In the genomic region with DNA sequence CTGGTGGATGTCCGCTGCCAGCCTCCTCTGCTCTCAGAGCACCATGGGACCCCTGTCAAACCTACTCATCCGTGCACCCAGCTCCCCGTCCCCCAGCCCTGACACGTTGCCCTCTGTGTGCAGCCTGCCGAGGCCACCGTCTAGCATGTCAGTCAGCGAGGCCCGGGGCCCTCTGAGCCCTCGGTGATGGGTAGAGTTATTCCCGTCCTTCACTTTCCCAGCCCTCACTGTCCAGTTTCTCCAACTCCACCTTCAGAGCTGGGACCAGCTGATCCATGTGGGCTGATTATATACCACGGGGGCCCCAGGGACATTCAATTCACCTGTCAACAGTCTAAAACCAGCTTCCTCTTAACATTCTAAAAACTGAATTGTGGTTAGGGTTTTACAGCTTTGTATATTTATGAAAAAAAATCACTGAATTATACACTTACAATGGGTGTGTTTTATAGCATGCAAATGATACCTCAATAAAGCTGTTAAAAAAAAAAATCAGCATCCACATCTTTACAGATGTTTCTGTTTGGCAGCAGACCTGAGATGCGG, we compare ENCODE assay signal across 15 cellular contexts.
A peak's percentile ranks its signal among the peaks of the same experiment; 100 is the strongest.
DNase-seq lines count a peak whose midpoint lies in the region; ATAC-seq and TF ChIP-seq lines count a peak whose summit lies in the region.
"Had no signal": no experiment of that assay in that cellular context is flagged by ENCODE, and none has a peak within 500 bp of the region (broad histone marks: within the 10 kb centered on the region; RNA-seq: fewer than 3 reads in every experiment).

No MANE protein-coding gene starts in this region.

- peak overlapping the region; percentile 48 for H3K4me3 Mint-ChIP-seq in T-helper 1 cell treated with Interleukin-12 subunit alpha and Interleukin-12 subunit beta and Interleukin-4 antibody, amounts not matched to agents 30 μg/mL and 1 μg/mL, for 36 hours
- H3K4me3 Mint-ChIP-seq in activated B cell treated with CpG ODN at 0.5 μM for 24 hours, result peak overlapping the region; percentile 74
- H3K4me3 Mint-ChIP-seq in natural killer cell, result peak overlapping the region; percentile 87

- no peak for TF ChIP-seq POLR2A in HCT116 (IDR thresholded peaks at IDR 0.05; ENCODE audit: borderline replicate concordance, extremely low read depth, insufficient read depth, insufficient read length)

- no peak overlapping the region for H3K56ac ChIP-seq in mesendoderm (ENCODE audit: low read length)

- no peak overlapping the region for H2AK5ac ChIP-seq in mesendoderm (ENCODE audit: low read length)

- no peak for TF ChIP-seq RAD21 in HCT116 (IDR thresholded peaks at IDR 0.05; ENCODE audit: low read depth)

- no peak overlapping the region for H2BK120ac ChIP-seq in mesendoderm (ENCODE audit: low read depth, low read length)

- H3K79me1 ChIP-seq in mesendoderm (ENCODE audit: low read length), result peaks cover 14% of the 10 kb centered on the region

- TSS peak; percentile 37 for BruUV-seq in HCT116 (replicated peaks; lab: Mats Ljungman, UMichigan)

- no peak overlapping the region for H2AFZ ChIP-seq in HCT116 (ENCODE audit: low read depth, low read length, poor library complexity, severe bottlenecking)

- H3K9me3 ChIP-seq in HCT116 (ENCODE audit: control insufficient read depth in 1 of 2, insufficient read depth in 1 of 2, low read depth in 1 of 2, low read length in 2 of 2), result no peaks in the 10 kb centered on the region

- no peak overlapping the region for H4K5ac ChIP-seq in mesendoderm (ENCODE audit: low read length)

- H3K27ac ChIP-seq in HCT116 (ENCODE audit: low read depth, low read length) (no peak overlapping the region), mesendoderm (ENCODE audit: low read depth, low read length) (no peak overlapping the region)
- H3K27ac ChIP-seq: 22Rv1 had no signal

- H2BK5ac ChIP-seq in mesendoderm (ENCODE audit: low read length), result no peak overlapping the region

- H3K4me2 ChIP-seq in HCT116 (ENCODE audit: low read length), result no peak overlapping the region
- H3K4me2 ChIP-seq in mesendoderm (ENCODE audit: low read length), result no peak overlapping the region

- H3K79me2 ChIP-seq in HCT116 (ENCODE audit: insufficient read depth, low read length) (no peaks in the 10 kb centered on the region), mesendoderm (ENCODE audit: control insufficient read depth, insufficient read depth, low read length) (peaks cover 8% of the 10 kb centered on the region)

- no peaks in the 10 kb centered on the region for H4K20me1 ChIP-seq in HCT116 (ENCODE audit: insufficient read depth)

- no peak overlapping the region for H4K8ac ChIP-seq in mesendoderm (ENCODE audit: low read depth, low read length)

- peaks cover 78% of the 10 kb centered on the region for H3K4me1 Mint-ChIP-seq in T-helper 1 cell treated with Interleukin-12 subunit alpha and Interleukin-12 subunit beta and Interleukin-4 antibody, amounts not matched to agents 30 μg/mL and 1 μg/mL, for 36 hours (ENCODE audit: low read depth)
- peaks cover 73% of the 10 kb centered on the region for H3K4me1 Mint-ChIP-seq in activated B cell treated with CpG ODN at 0.5 μM for 24 hours
- peaks cover 77 to 84% of the 10 kb centered on the region in 2 donors for H3K4me1 Mint-ChIP-seq in natural killer cell

- H3K23ac ChIP-seq in mesendoderm (ENCODE audit: low read length), result no peak overlapping the region

- H3K4ac ChIP-seq in mesendoderm (ENCODE audit: low read depth, low read length), result no peak overlapping the region

- no peaks in the 10 kb centered on the region for H3K36me3 ChIP-seq in HCT116 (ENCODE audit: control insufficient read depth in 1 of 2, insufficient read depth in 2 of 2, low read length in 2 of 2)
- no peaks in the 10 kb centered on the region for H3K36me3 ChIP-seq in mesendoderm (ENCODE audit: control insufficient read depth, insufficient read depth, low read length)

- no peak overlapping the region for H2BK15ac ChIP-seq in mesendoderm (replicated peaks; ENCODE audit: low read depth)

- POLR2A ChIA-PET in HCT116 (lab: Charles Lee), result no interaction called here
- POLR2A ChIA-PET in activated B cell treated with CpG ODN at 0.5 μM for 24 hours (lab: Charles Lee), result interaction anchor here (0.7 to 3.2 kb wide), 16 partner anchors 8 to 974 kb away, joined by 3 to 33 read pairs (median 4); a partner anchor contains a TSS

- H3K9ac ChIP-seq in HCT116 (ENCODE audit: low read length) (no peak overlapping the region), mesendoderm (ENCODE audit: low read length) (no peak overlapping the region)

- no peak for TF ChIP-seq CTCF in HCT116 (IDR thresholded peaks at IDR 0.05 in 2 of 3, conservative IDR thresholded peaks at IDR 0.05 in 1 of 3; ENCODE audit: borderline replicate concordance in 1 of 3, insufficient read depth in 1 of 3, low read depth in 2 of 3, low read length in 2 of 3)
- TF ChIP-seq CTCF in activated B cell treated with CpG ODN at 0.5 μM for 24 hours (IDR thresholded peaks at IDR 0.05), result no peak
- no peak for TF ChIP-seq CTCF in natural killer cell (IDR thresholded peaks at IDR 0.05)
- TF ChIP-seq CTCF in omental fat pad (IDR thresholded peaks at IDR 0.05), result no peak

- no peaks in the 10 kb centered on the region for H3K27me3 Mint-ChIP-seq in T-helper 1 cell treated with Interleukin-12 subunit alpha and Interleukin-12 subunit beta and Interleukin-4 antibody, amounts not matched to agents 30 μg/mL and 1 μg/mL, for 36 hours (ENCODE audit: low read depth)
- H3K27me3 Mint-ChIP-seq in activated B cell treated with CpG ODN at 0.5 μM for 24 hours (no peaks in the 10 kb centered on the region), natural killer cell (ENCODE audit: low read depth in 2 of 2) (no peaks in the 10 kb centered on the region)

- H3K36me3 Mint-ChIP-seq in T-helper 1 cell treated with Interleukin-12 subunit alpha and Interleukin-12 subunit beta and Interleukin-4 antibody, amounts not matched to agents 30 μg/mL and 1 μg/mL, for 36 hours (ENCODE audit: low read depth), result peaks cover 30% of the 10 kb centered on the region
- H3K36me3 Mint-ChIP-seq in activated B cell treated with CpG ODN at 0.5 μM for 24 hours (ENCODE audit: low read depth) (peaks cover 58% of the 10 kb centered on the region), natural killer cell (no peaks in the 10 kb centered on the region)

- intact Hi-C loops in HCT116 (cut with micrococcal nuclease) (no loop called here), activated B cell treated with CpG ODN at 0.5 μM for 24 hours (cut with micrococcal nuclease) (loop anchor here (1.0 kb wide), 2 partner anchors 8 to 17 kb away; no protein-coding TSS in a partner anchor), natural killer cell (cut with micrococcal nuclease) (no loop called here)

- H3K4me1 ChIP-seq in HCT116 (ENCODE audit: control insufficient read depth in 1 of 2, insufficient read depth in 2 of 2, low read length in 2 of 2) (no peaks in the 10 kb centered on the region), mesendoderm (ENCODE audit: control insufficient read depth, low read depth, low read length) (no peaks in the 10 kb centered on the region)

- no peaks in the 10 kb centered on the region for H3K27me3 ChIP-seq in HCT116 (ENCODE audit: insufficient read depth, low read length)
- H3K27me3 ChIP-seq in mesendoderm (ENCODE audit: insufficient read depth, low read length, poor library complexity), result no peaks in the 10 kb centered on the region

- no CpG with 5 or more reads among the region's 12 CpGs for WGBS in mesendoderm (ENCODE audit: extremely low coverage, insufficient coverage, low lambda C conversion rate)

- H3K9me3 Mint-ChIP-seq in T-helper 1 cell treated with Interleukin-12 subunit alpha and Interleukin-12 subunit beta and Interleukin-4 antibody, amounts not matched to agents 30 μg/mL and 1 μg/mL, for 36 hours, result no peaks in the 10 kb centered on the region
- H3K9me3 Mint-ChIP-seq in activated B cell treated with CpG ODN at 0.5 μM for 24 hours (no peaks in the 10 kb centered on the region), natural killer cell (no peaks in the 10 kb centered on the region)

- H3K9me2 ChIP-seq in HCT116 (ENCODE audit: insufficient read depth), result no peaks in the 10 kb centered on the region

- ATAC-seq in HCT116 (no peak), activated B cell treated with CpG ODN at 0.5 μM for 24 hours (ENCODE audit: low read depth) (peak; percentile 41), natural killer cell (peak; percentile 28 to 47 (median 35)), omental fat pad (ENCODE audit: low FRiP score) (no peak)
- ATAC-seq: Panc1 had no signal

- peak overlapping the region; percentile 74 for H3K27ac Mint-ChIP-seq in T-helper 1 cell treated with Interleukin-12 subunit alpha and Interleukin-12 subunit beta and Interleukin-4 antibody, amounts not matched to agents 30 μg/mL and 1 μg/mL, for 36 hours
- H3K27ac Mint-ChIP-seq in activated B cell treated with CpG ODN at 0.5 μM for 24 hours (peak overlapping the region; percentile 3), natural killer cell (peak overlapping the region; percentile 96 to 97)

- CTCF ChIA-PET in HCT116 (lab: Charles Lee), result no interaction called here
- CTCF ChIA-PET in activated B cell treated with CpG ODN at 0.5 μM for 24 hours (lab: Charles Lee), result interaction anchor here (1.2 to 3.4 kb wide), 7 partner anchors 9 to 62 kb away, joined by 3 to 23 read pairs (median 9); a partner anchor contains a TSS

- no peak for DNase-seq in T-helper 1 cell
- no peak for DNase-seq in HCT116 (ENCODE audit: low read depth, low spot score)
- no peak for DNase-seq in activated B cell treated with CpG ODN at 0.5 μM for 24 hours
- DNase-seq in natural killer cell, result no peak
- DNase-seq in mesendoderm, result no peak
- no peak for DNase-seq in NCI-H2171 (lab: John Stamatoyannopoulos, UW)
- no peak for DNase-seq in omental fat pad (ENCODE audit: low spot score)
- DNase-seq: activated CD4-positive, CD25-positive, alpha-beta regulatory T cell; anterior cingulate cortex; effector CD4-positive, alpha-beta T cell; glutamatergic neuron; NCI-H146 had no signal

- RAD21 ChIA-PET in HCT116 (lab: Charles Lee; ENCODE audit: low non-redundant PET in 1 of 2, low total read pairs in 2 of 2, uncharacterized antibody in 2 of 2, unreplicated experiment in 2 of 2), result no interaction called here

- H3K4me3 ChIP-seq in HCT116 (replicated peaks in 1 of 2; ENCODE audit: low read depth in 1 of 2, low read length in 2 of 2) (no peak overlapping the region), mesendoderm (ENCODE audit: low read length) (no peak overlapping the region)

- H3K18ac ChIP-seq in mesendoderm (ENCODE audit: low read length), result no peak overlapping the region

TF ChIP-seq in HCT116, 20 proteins besides CTCF, POLR2A, EP300 and RAD21 (continues in another document):
- TF ChIP-seq CBX3 (IDR thresholded peaks at IDR 0.05; ENCODE audit: low read depth) (no peak), SIN3A (IDR thresholded peaks at IDR 0.05; ENCODE audit: low read depth) (no peak)

Comparison
In these comparisons a context has a peak if more than half of its experiments do, and no peak if none do; other contexts are left out.
1. H3K27ac Mint-ChIP-seq: peak in every context shown above with its lines; median percentile 96 in natural killer cell; 74 in T-helper 1 cell treated with Interleukin-12 subunit alpha and Interleukin-12 subunit beta and Interleukin-4 antibody, amounts not matched to agents 30 μg/mL and 1 μg/mL, for 36 hours; 3 in activated B cell treated with CpG ODN at 0.5 μM for 24 hours.
2. ATAC-seq: peak in activated B cell treated with CpG ODN at 0.5 μM for 24 hours (single experiment) and natural killer cell (3 of 3); none in HCT116 (single experiment) and omental fat pad (single experiment).
3. Peak in every context shown above with its lines, with median percentiles within 50 percentile points of each other: H3K4me3 Mint-ChIP-seq.